ENCODE assay signal across 30 cellular contexts in genomic region chr4:126658391-126658790, GRCh38.
"Had no signal": no experiment of that assay in that cellular context is flagged by ENCODE, and none has a peak within 500 bp of the region (broad histone marks: within the 10 kb centered on the region; RNA-seq: fewer than 3 reads in every experiment).

No MANE protein-coding gene starts in this region.

- H3K4me3 ChIP-seq: esophagus muscularis mucosa, gastroesophageal sphincter, heart left ventricle, hepatocyte, lung, mucosa of descending colon, neural progenitor cell, ovary, psoas muscle, sigmoid colon, thoracic aorta, tibial nerve, upper lobe of left lung had no signal

- H3K36me3 ChIP-seq: esophagus muscularis mucosa, gastroesophageal sphincter, heart left ventricle, neural progenitor cell, ovary, sigmoid colon, thoracic aorta, tibial nerve, upper lobe of left lung had no signal

- ATAC-seq: foreskin keratinocyte; gastroesophageal sphincter; heart left ventricle; left lobe of liver; mucosa of descending colon; natural killer cell treated with Interleukin-12 subunit alpha and Interleukin-12 subunit beta and Interleukin-15 and Interleukin-18, amount 100 ng/mL, for 72 hours; psoas muscle; right cardiac atrium; stimulated activated effector memory CD8-positive, alpha-beta T cell treated with anti-CD3 and anti-CD28 coated beads, Interleukin-12 subunit alpha, Interleukin-12 subunit beta, amount 100 ng/mL, for 72 hours had no signal

- H3K27me3 Mint-ChIP-seq: dendritic cell treated with granulocyte-macrophage colony-stimulating factor and Interleukin-4, amounts not matched to agents 40 ng/mL and 50 ng/mL, for 4 days; naive B cell; natural killer cell treated with Interleukin-12 subunit alpha and Interleukin-12 subunit beta and Interleukin-15 and Interleukin-18, amount 100 ng/mL, for 72 hours had no signal

- DNase-seq: effector CD8-positive, alpha-beta T cell; foreskin keratinocyte; heart left ventricle; kidney; mesenchymal stem cell; mucosa of descending colon; naive B cell; occipital lobe; ovary; posterior cingulate gyrus; psoas muscle; right cardiac atrium; sigmoid colon; stimulated activated CD4-positive, alpha-beta T cell treated with anti-CD3 and anti-CD28 coated beads, Interleukin-2, amount 100 ng/mL, for 24 hours; stimulated activated CD4-positive, alpha-beta T cell treated with anti-CD3 and anti-CD28 coated beads, Interleukin-4, amount 100 ng/mL, for 24 hours; stimulated activated naive CD4-positive, alpha-beta T cell treated with Interleukin-2 at 50 U/mL for 16 hours; substantia nigra; upper lobe of left lung had no signal

- H3K36me3 Mint-ChIP-seq: mesothelial cell of epicardium; naive B cell; natural killer cell treated with Interleukin-12 subunit alpha and Interleukin-12 subunit beta and Interleukin-15 and Interleukin-18, amount 100 ng/mL, for 72 hours; neural progenitor cell; stimulated activated effector memory CD8-positive, alpha-beta T cell treated with anti-CD3 and anti-CD28 coated beads, Interleukin-12 subunit alpha, Interleukin-12 subunit beta, amount 100 ng/mL, for 72 hours had no signal

- H3K9me3 Mint-ChIP-seq: dendritic cell treated with granulocyte-macrophage colony-stimulating factor and Interleukin-4, amounts not matched to agents 40 ng/mL and 50 ng/mL, for 4 days; mesothelial cell of epicardium; neural progenitor cell had no signal

- H3K27ac Mint-ChIP-seq: dendritic cell treated with granulocyte-macrophage colony-stimulating factor and Interleukin-4, amounts not matched to agents 40 ng/mL and 50 ng/mL, for 4 days; mesothelial cell of epicardium; naive B cell; natural killer cell treated with Interleukin-12 subunit alpha and Interleukin-12 subunit beta and Interleukin-15 and Interleukin-18, amount 100 ng/mL, for 72 hours; neural progenitor cell; stimulated activated effector memory CD8-positive, alpha-beta T cell treated with anti-CD3 and anti-CD28 coated beads, Interleukin-12 subunit alpha, Interleukin-12 subunit beta, amount 100 ng/mL, for 72 hours had no signal

- H3K9me3 ChIP-seq: esophagus muscularis mucosa, gastroesophageal sphincter, heart left ventricle, mucosa of descending colon, ovary, psoas muscle, sigmoid colon, thoracic aorta, upper lobe of left lung had no signal

- H3K9ac ChIP-seq: neural progenitor cell had no signal

- H3K4me2 ChIP-seq: hepatocyte, neural progenitor cell had no signal

- H3K4me1 Mint-ChIP-seq: naive B cell; stimulated activated effector memory CD8-positive, alpha-beta T cell treated with anti-CD3 and anti-CD28 coated beads, Interleukin-12 subunit alpha, Interleukin-12 subunit beta, amount 100 ng/mL, for 72 hours had no signal

- H3K4me1 ChIP-seq: esophagus muscularis mucosa, foreskin keratinocyte, gastroesophageal sphincter, neural progenitor cell, psoas muscle, sigmoid colon, tibial nerve, upper lobe of left lung had no signal

- H3K4me3 Mint-ChIP-seq: dendritic cell treated with granulocyte-macrophage colony-stimulating factor and Interleukin-4, amounts not matched to agents 40 ng/mL and 50 ng/mL, for 4 days; mesothelial cell of epicardium; naive B cell; natural killer cell treated with Interleukin-12 subunit alpha and Interleukin-12 subunit beta and Interleukin-15 and Interleukin-18, amount 100 ng/mL, for 72 hours; neural progenitor cell; stimulated activated effector memory CD8-positive, alpha-beta T cell treated with anti-CD3 and anti-CD28 coated beads, Interleukin-12 subunit alpha, Interleukin-12 subunit beta, amount 100 ng/mL, for 72 hours had no signal

- H3K27ac ChIP-seq: esophagus muscularis mucosa, foreskin keratinocyte, gastroesophageal sphincter, heart left ventricle, hepatocyte, neural progenitor cell, ovary, psoas muscle, sigmoid colon, thoracic aorta, tibial nerve, upper lobe of left lung had no signal

- H3K27me3 ChIP-seq: esophagus muscularis mucosa, foreskin keratinocyte, gastroesophageal sphincter, heart left ventricle, hepatocyte, neural progenitor cell, ovary, sigmoid colon, tibial nerve, upper lobe of left lung had no signal

- H2AFZ ChIP-seq: hepatocyte, neural progenitor cell had no signal
